ENCODE assay signal across 8 cellular contexts in genomic region chr6:13273931-13274706, GRCh38. TPM values are rescaled to one million over a fixed set of nuclear protein-coding genes. Genes with fewer than 3 reads are reported as not detected.
A peak's percentile ranks its signal among the peaks of the same experiment; 100 is the strongest.
DNase-seq lines count a peak whose midpoint lies in the region; ATAC-seq and TF ChIP-seq lines count a peak whose summit lies in the region.

No MANE protein-coding gene starts in this region.

- peak overlapping the region; percentile 33 for H3K4me3 Mint-ChIP-seq in Calu3 (ENCODE audit: low read depth, unreplicated experiment)
- peak overlapping the region; percentile 71 for H3K4me3 Mint-ChIP-seq in activated naive CD4-positive, alpha-beta T cell treated with anti-CD3 and anti-CD28 coated beads, Interleukin-2, amount 50 U/mL, for 24 hours

- intact Hi-C loops in Calu3 (cut with micrococcal nuclease; ENCODE audit: unreplicated experiment) (no loop called here), breast epithelium (cut with DNase I; ENCODE audit: low total_unique reads) (no loop called here)

- no peaks in the 10 kb centered on the region for H3K9me3 Mint-ChIP-seq in Calu3 (ENCODE audit: low read depth, unreplicated experiment)
- no peaks in the 10 kb centered on the region for H3K9me3 Mint-ChIP-seq in activated naive CD4-positive, alpha-beta T cell treated with anti-CD3 and anti-CD28 coated beads, Interleukin-2, amount 50 U/mL, for 24 hours

- no peaks in the 10 kb centered on the region for H3K36me3 Mint-ChIP-seq in Calu3 (ENCODE audit: insufficient read depth, unreplicated experiment)
- H3K36me3 Mint-ChIP-seq in activated naive CD4-positive, alpha-beta T cell treated with anti-CD3 and anti-CD28 coated beads, Interleukin-2, amount 50 U/mL, for 24 hours: peaks cover 3% of the 10 kb centered on the region

- H2AFZ ChIP-seq in hepatocyte: no peak overlapping the region

- no peak overlapping the region for H3K4me2 ChIP-seq in hepatocyte

- no peaks in the 10 kb centered on the region for H3K27me3 Mint-ChIP-seq in Calu3 (ENCODE audit: unreplicated experiment)
- no peaks in the 10 kb centered on the region for H3K27me3 Mint-ChIP-seq in activated naive CD4-positive, alpha-beta T cell treated with anti-CD3 and anti-CD28 coated beads, Interleukin-2, amount 50 U/mL, for 24 hours

- H3K27me3 ChIP-seq in hepatocyte (no peaks in the 10 kb centered on the region), breast epithelium (no peaks in the 10 kb centered on the region)

- H3K4me3 ChIP-seq in hepatocyte (no peak overlapping the region), breast epithelium (no peak overlapping the region)

- H3K9me3 ChIP-seq in hepatocyte (ENCODE audit: low read depth) (no peaks in the 10 kb centered on the region), breast epithelium (no peaks in the 10 kb centered on the region)

- H3K27ac ChIP-seq in hepatocyte (no peak overlapping the region), breast epithelium (no peak overlapping the region)

- no TSS peak for BruUV-seq in Calu3 (replicated peaks; lab: Mats Ljungman, UMichigan)

- no peak overlapping the region for H3K27ac Mint-ChIP-seq in Calu3 (ENCODE audit: unreplicated experiment)
- H3K27ac Mint-ChIP-seq in activated naive CD4-positive, alpha-beta T cell treated with anti-CD3 and anti-CD28 coated beads, Interleukin-2, amount 50 U/mL, for 24 hours: peak overlapping the region; percentile 49

- no peak for TF ChIP-seq POLR2A in breast epithelium (IDR thresholded peaks at IDR 0.05)

- TF ChIP-seq CTCF in Calu3 (IDR thresholded peaks at IDR 0.05; ENCODE audit: unreplicated experiment): no peak
- TF ChIP-seq CTCF in hepatocyte (IDR thresholded peaks at IDR 0.05; ENCODE audit: poor library complexity): no peak
- no peak for TF ChIP-seq CTCF in breast epithelium (IDR thresholded peaks at IDR 0.05)

- H4K20me1 ChIP-seq in hepatocyte (ENCODE audit: insufficient read depth, poor library complexity, severe bottlenecking): no peaks in the 10 kb centered on the region

- peaks cover 10% of the 10 kb centered on the region for H3K4me1 Mint-ChIP-seq in Calu3 (ENCODE audit: low read depth, unreplicated experiment)
- peaks cover 27% of the 10 kb centered on the region for H3K4me1 Mint-ChIP-seq in activated naive CD4-positive, alpha-beta T cell treated with anti-CD3 and anti-CD28 coated beads, Interleukin-2, amount 50 U/mL, for 24 hours

- CTCF ChIA-PET in Calu3 (lab: Charles Lee): interaction anchor here (0.6 kb wide), 1 partner anchor 75 kb away, joined by 5 read pairs; no protein-coding TSS in a partner anchor

- no peaks in the 10 kb centered on the region for H3K79me2 ChIP-seq in hepatocyte

- DNase-seq in Calu3 (no peak), T follicular helper cell (ENCODE audit: low read depth) (peak; percentile 18), A172 (ENCODE audit: low spot score) (no peak), hepatocyte (ENCODE audit: low spot score) (no peak), breast epithelium (ENCODE audit: low spot score in 2 of 2) (no peak)
- peak; percentile 26 to 36 for DNase-seq in stimulated activated CD4-positive, alpha-beta T cell treated with anti-CD3 and anti-CD28 coated beads, Interleukin-12 subunit alpha, Interleukin-12 subunit beta, amount 100 ng/mL, for 24 hours (ENCODE audit: low read depth in 2 of 2)

- ATAC-seq in HG02623 (IDR thresholded peaks at IDR 0.05; ENCODE audit: unreplicated experiment): peak; percentile 44

- WGBS in hepatocyte (ENCODE audit: low lambda C conversion rate, missing lambda C conversion rate): 61% methylated on average over 21 of the region's 21 CpGs

- H3K9me2 ChIP-seq in hepatocyte (replicated peaks; ENCODE audit: insufficient read depth): no peaks in the 10 kb centered on the region

- no peaks in the 10 kb centered on the region for H3K36me3 ChIP-seq in hepatocyte (replicated peaks; ENCODE audit: insufficient read depth, low read depth)
- no peaks in the 10 kb centered on the region for H3K36me3 ChIP-seq in breast epithelium

- H3K4me1 ChIP-seq in hepatocyte (ENCODE audit: insufficient read depth) (no peaks in the 10 kb centered on the region), breast epithelium (no peaks in the 10 kb centered on the region)

RNA-seq across cellular contexts. Expression of gene TBC1D7, which starts 54.2 kb away (rescaled TPM):
- 12.6 and 13.2 TPM in 2 replicates for total RNA-seq in Calu3 (2022)
- 29.7 and 52.5 TPM in 2 replicates for total RNA-seq in A172 (2014; rRNA removed; shearing (Covaris generic))
- total RNA-seq in hepatocyte: 15.5 and 27.8 TPM in 2 replicates
- 28.3 and 32.4 TPM in 2 replicates for polyA plus RNA-seq in hepatocyte
- total RNA-seq in breast epithelium: 10 to 100 TPM in 1 of 3 donors, 1 to 10 TPM in 2; 8.6 to 10.6 (median 9.8) TPM

Comparison
In these comparisons a context has a peak if more than half of its experiments do, and no peak if none do; other contexts are left out.
1. DNase-seq: peak in T follicular helper cell (single experiment) and stimulated activated CD4-positive, alpha-beta T cell treated with anti-CD3 and anti-CD28 coated beads, Interleukin-12 subunit alpha, Interleukin-12 subunit beta, amount 100 ng/mL, for 24 hours (2 of 2); none in Calu3 (single experiment), A172 (single experiment), hepatocyte (single experiment) and breast epithelium (0 of 2).